In the genomic region with DNA sequence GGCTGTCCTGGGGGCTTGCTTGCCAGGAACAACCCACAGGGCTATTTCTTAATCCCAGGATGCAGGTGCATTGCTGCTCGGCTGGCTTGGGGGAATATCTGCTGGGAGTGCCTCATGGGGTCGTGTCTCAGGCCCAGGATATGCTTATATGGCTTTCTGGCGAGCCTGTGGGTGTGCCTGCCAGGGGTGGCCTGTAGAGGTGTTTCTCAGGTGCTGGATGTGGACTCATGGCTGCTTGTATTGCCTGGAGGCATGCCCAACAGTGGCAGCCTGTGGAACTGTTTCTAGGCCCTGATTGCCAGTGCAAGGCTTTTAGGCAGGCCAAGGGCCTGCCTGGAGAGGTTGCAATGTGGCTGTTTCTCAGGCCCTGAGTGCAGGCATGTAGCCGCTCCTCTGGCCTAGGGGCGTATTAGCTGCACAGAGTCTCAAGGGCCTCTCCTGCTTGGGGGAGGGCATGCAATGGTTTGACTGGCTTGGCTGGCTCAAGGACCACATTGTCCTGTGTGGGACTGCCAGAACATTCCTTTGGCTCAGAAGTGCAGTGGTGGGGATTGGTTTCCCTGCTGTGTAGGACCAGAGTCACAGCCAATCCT, we compare ENCODE assay signal across 32 cellular contexts.
"Had no signal": no experiment of that assay in that cellular context is flagged by ENCODE, and none has a peak within 500 bp of the region (broad histone marks: within the 10 kb centered on the region; RNA-seq: fewer than 3 reads in every experiment).

No MANE protein-coding gene starts in this region.

- H3K27me3 ChIP-seq: dorsolateral prefrontal cortex, gastrocnemius medialis, neutrophil, pancreas, right lobe of liver, tibial nerve, upper lobe of left lung, uterus had no signal

- ATAC-seq: esophagus mucosa; gastrocnemius medialis; left colon; left ventricle myocardium superior; mucosa of descending colon; pancreas; right lobe of liver; stimulated activated memory B cell treated with anti-CD40 and anti-IgM and Interleukin-4, amounts not matched to agents 10 μg/mL and 1 μg/mL and 100 μg/mL, for 72 hours had no signal

- FAIRE-seq: colon, pancreas, small intestine had no signal

- H3K27ac Mint-ChIP-seq: memory B cell; mesothelial cell of epicardium; naive B cell; natural killer cell treated with Interleukin-12 subunit alpha and Interleukin-12 subunit beta and Interleukin-15 and Interleukin-18, amount 100 ng/mL, for 72 hours; progenitor cell of endocrine pancreas; stimulated activated memory B cell treated with anti-CD40 and anti-IgM and Interleukin-4, amounts not matched to agents 10 μg/mL and 1 μg/mL and 100 μg/mL, for 72 hours; stimulated activated naive CD8-positive, alpha-beta T cell treated with anti-CD3 and anti-CD28 coated beads, Interleukin-15, Interleukin-2, amounts not matched to agents 100 ng/mL and 50 ng/mL, for 24 hours had no signal

- H3K4me3 ChIP-seq: dorsolateral prefrontal cortex, gastrocnemius medialis, lower lobe of right lung, mucosa of descending colon, pancreas, right lobe of liver, thoracic aorta, tibial nerve, upper lobe of left lung, uterus had no signal

- H3K4me3 Mint-ChIP-seq: memory B cell; mesothelial cell of epicardium; naive B cell; natural killer cell treated with Interleukin-12 subunit alpha and Interleukin-12 subunit beta and Interleukin-15 and Interleukin-18, amount 100 ng/mL, for 72 hours; neural crest cell; stimulated activated memory B cell treated with anti-CD40 and anti-IgM and Interleukin-4, amounts not matched to agents 10 μg/mL and 1 μg/mL and 100 μg/mL, for 72 hours; stimulated activated naive CD8-positive, alpha-beta T cell treated with anti-CD3 and anti-CD28 coated beads, Interleukin-15, Interleukin-2, amounts not matched to agents 100 ng/mL and 50 ng/mL, for 24 hours had no signal

- DNase-seq: dorsolateral prefrontal cortex; effector CD4-positive, alpha-beta T cell; foreskin fibroblast; gastrocnemius medialis; head of caudate nucleus; kidney glomerular epithelial cell; left colon; left ventricle myocardium superior; lower lobe of right lung; mucosa of descending colon; naive B cell; pancreas; right lobe of liver; small intestine; stimulated activated CD4-positive, alpha-beta T cell treated with anti-CD3 and anti-CD28 coated beads, Interleukin-12 subunit alpha, Interleukin-12 subunit beta, amount 100 ng/mL, for 4 hours; stimulated activated CD4-positive, alpha-beta T cell treated with anti-CD3 and anti-CD28 coated beads, Interleukin-1b, Interleukin-23, amount 100 ng/mL, for 48 hours; stimulated activated CD4-positive, alpha-beta T cell treated with anti-CD3 and anti-CD28 coated beads, Interleukin-4, amount 100 ng/mL, for 1 hour; upper lobe of left lung; uterus had no signal

- H3K36me3 ChIP-seq: gastrocnemius medialis, lower lobe of right lung, neutrophil, pancreas, right lobe of liver, thoracic aorta, tibial nerve, upper lobe of left lung, uterus had no signal

- H3K4me1 ChIP-seq: gastrocnemius medialis, lower lobe of right lung, pancreas, right lobe of liver, tibial nerve, upper lobe of left lung, uterus had no signal

- H3K9me3 ChIP-seq: neutrophil, pancreas, right lobe of liver had no signal

- H3K36me3 Mint-ChIP-seq: memory B cell, naive B cell had no signal

- H3K4me1 Mint-ChIP-seq: memory B cell; naive B cell; neural crest cell; stimulated activated memory B cell treated with anti-CD40 and anti-IgM and Interleukin-4, amounts not matched to agents 10 μg/mL and 1 μg/mL and 100 μg/mL, for 72 hours had no signal

- H3K27ac ChIP-seq: dorsolateral prefrontal cortex, epithelial cell of prostate, gastrocnemius medialis, lower lobe of right lung, neutrophil, pancreas, right lobe of liver, thoracic aorta, tibial nerve, upper lobe of left lung, uterus had no signal
